Comparison of ENCODE assay signal across 14 cellular contexts in the genomic region with DNA sequence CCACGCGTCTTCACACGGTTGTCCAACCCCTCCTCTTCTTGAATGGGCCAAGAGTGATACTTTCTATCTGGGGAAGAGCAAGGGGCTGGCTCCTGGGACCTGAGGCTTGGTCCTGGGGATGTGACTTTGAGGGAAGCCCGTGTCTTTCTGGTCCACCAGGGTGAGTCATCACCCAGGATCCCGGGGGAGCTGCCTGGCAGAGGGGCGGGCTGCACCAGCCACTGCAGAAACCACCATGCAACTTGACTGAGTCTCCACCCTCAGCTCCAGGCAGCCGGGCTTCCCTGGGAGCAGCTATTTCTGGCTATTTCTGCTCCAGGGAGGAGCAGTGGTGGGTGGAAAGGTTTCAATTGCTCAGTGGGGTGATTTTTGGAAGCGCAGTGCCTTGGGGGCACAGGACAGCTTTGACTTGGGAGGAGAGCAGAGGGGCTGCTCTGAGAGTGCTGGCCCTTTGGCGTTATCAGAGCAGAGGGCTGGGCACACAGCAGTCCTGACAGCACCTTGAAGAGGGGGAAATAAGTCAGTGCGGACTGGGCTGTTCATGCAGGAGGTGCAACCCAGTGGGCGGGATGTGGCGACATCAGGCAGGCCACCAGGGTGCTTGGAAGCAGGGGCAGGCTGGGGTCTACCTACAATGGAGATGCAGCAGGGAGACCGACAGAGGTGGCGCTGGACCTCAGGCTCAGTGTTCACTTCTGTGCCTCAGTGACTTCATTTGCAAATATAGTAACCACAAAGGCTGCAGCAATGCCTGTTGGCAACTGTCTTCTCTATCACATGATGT. TPM values are rescaled to one million over a fixed set of nuclear protein-coding genes. Genes with fewer than 3 reads are reported as not detected.
DNase-seq lines count a peak whose midpoint lies in the region; ATAC-seq and TF ChIP-seq lines count a peak whose summit lies in the region.
"Had no signal": no experiment of that assay in that cellular context is flagged by ENCODE, and none has a peak within 500 bp of the region (broad histone marks: within the 10 kb centered on the region; RNA-seq: fewer than 3 reads in every experiment).

No MANE protein-coding gene starts in this region.

- H3K9ac ChIP-seq in OCI-LY3 (ENCODE audit: low read length): peak overlapping the region; percentile 1; the same call in 1 of the 2 replicates

- H3K4me3 ChIP-seq in OCI-LY3 (ENCODE audit: low read length) (no peak overlapping the region), dorsolateral prefrontal cortex (peak overlapping the region in 1 of 59 donors; percentile 1)
- H3K4me3 ChIP-seq: breast epithelium, tibial artery had no signal

- H2AFZ ChIP-seq in OCI-LY3 (ENCODE audit: low read depth, low read length): no peak overlapping the region

- no peaks in the 10 kb centered on the region for H3K27me3 Mint-ChIP-seq in activated naive CD8-positive, alpha-beta T cell
- H3K27me3 Mint-ChIP-seq in activated naive CD8-positive, alpha-beta T cell treated with anti-CD3 and anti-CD28 coated beads for 36 hours: no peaks in the 10 kb centered on the region

- TF ChIP-seq CTCF in OCI-LY3 (IDR thresholded peaks at IDR 0.05; ENCODE audit: low read depth, low read length): no peak
- no peak for TF ChIP-seq CTCF in dorsolateral prefrontal cortex (IDR thresholded peaks at IDR 0.05 in 54 of 56, conservative IDR thresholded peaks at IDR 0.05 in 2 of 56; ENCODE audit: low read depth in 1 of 56, partially characterized antibody in 56 of 56)

- H3K36me3 Mint-ChIP-seq in activated naive CD8-positive, alpha-beta T cell: peaks cover 8% of the 10 kb centered on the region
- H3K36me3 Mint-ChIP-seq in activated naive CD8-positive, alpha-beta T cell treated with anti-CD3 and anti-CD28 coated beads for 36 hours: peaks cover 18% of the 10 kb centered on the region

- H3K4me1 ChIP-seq in OCI-LY3 (ENCODE audit: low read length): peaks cover 83% of the 10 kb centered on the region
- H3K4me1 ChIP-seq: breast epithelium had no signal

- H3K36me3 ChIP-seq in OCI-LY3 (replicated peaks; ENCODE audit: low read depth, low read length): peaks cover 56% of the 10 kb centered on the region
- H3K36me3 ChIP-seq: breast epithelium, tibial artery had no signal

- no peak for ATAC-seq in GM21381 (IDR thresholded peaks at IDR 0.05; ENCODE audit: unreplicated experiment)

- intact Hi-C loops in dorsolateral prefrontal cortex (cut with DNase I): loop anchor here in 1 of 2 donors (5.0 kb wide), 1 partner anchor 39 kb away; no protein-coding TSS in a partner anchor

- H3K79me2 ChIP-seq in OCI-LY3 (ENCODE audit: low read length): peaks cover 99% of the 10 kb centered on the region

- no peak overlapping the region for H3K4me3 Mint-ChIP-seq in activated naive CD8-positive, alpha-beta T cell
- H3K4me3 Mint-ChIP-seq in activated naive CD8-positive, alpha-beta T cell treated with anti-CD3 and anti-CD28 coated beads for 36 hours: no peak overlapping the region

- H3K9me3 Mint-ChIP-seq in activated naive CD8-positive, alpha-beta T cell (ENCODE audit: low read depth): no peaks in the 10 kb centered on the region
- no peaks in the 10 kb centered on the region for H3K9me3 Mint-ChIP-seq in activated naive CD8-positive, alpha-beta T cell treated with anti-CD3 and anti-CD28 coated beads for 36 hours

- H3K27me3 ChIP-seq in OCI-LY3 (ENCODE audit: low read depth, low read length) (no peaks in the 10 kb centered on the region), dorsolateral prefrontal cortex (no peaks in the 10 kb centered on the region)

- peaks cover 50% of the 10 kb centered on the region for H4K20me1 ChIP-seq in OCI-LY3 (ENCODE audit: insufficient read depth, low read length)

- H3K9me3 ChIP-seq in OCI-LY3 (ENCODE audit: insufficient read depth, low read length): no peaks in the 10 kb centered on the region
- H3K9me3 ChIP-seq: breast epithelium, tibial artery had no signal

- peak overlapping the region; percentile 11 for H3K4me2 ChIP-seq in OCI-LY3 (ENCODE audit: low read length)

- H3K27ac ChIP-seq in OCI-LY3 (ENCODE audit: low read length) (peak overlapping the region; percentile 25), dorsolateral prefrontal cortex (peak overlapping the region; percentile 41 to 100 (median 98))
- H3K27ac ChIP-seq: breast epithelium, tibial artery had no signal

- peaks cover 55% of the 10 kb centered on the region for H3K4me1 Mint-ChIP-seq in activated naive CD8-positive, alpha-beta T cell (ENCODE audit: low read depth)
- peaks cover 56% of the 10 kb centered on the region for H3K4me1 Mint-ChIP-seq in activated naive CD8-positive, alpha-beta T cell treated with anti-CD3 and anti-CD28 coated beads for 36 hours

- DNase-seq in activated naive CD8-positive, alpha-beta T cell treated with anti-CD3 and anti-CD28 coated beads for 36 hours: no peak
- DNase-seq in dorsolateral prefrontal cortex (peak in 6 of 10 donors; percentile 52 to 85 (median 61)), OCI-M1 (lab: John Stamatoyannopoulos, UW) (no peak), NK-92 (lab: John Stamatoyannopoulos, UW; ENCODE audit: unreplicated experiment) (no peak)
- no peak for DNase-seq in stimulated activated naive CD4-positive, alpha-beta T cell (lab: John Stamatoyannopoulos, UW)
- DNase-seq: AML-193; islet precursor cell; stimulated activated CD4-positive, alpha-beta T cell treated with anti-CD3 and anti-CD28 coated beads, Interleukin-4, amount 100 ng/mL, for 1 hour; T-helper 2 cell; tibial artery had no signal

- H3K27ac Mint-ChIP-seq in activated naive CD8-positive, alpha-beta T cell: peak overlapping the region; percentile 28
- H3K27ac Mint-ChIP-seq in activated naive CD8-positive, alpha-beta T cell treated with anti-CD3 and anti-CD28 coated beads for 36 hours: no peak overlapping the region

RNA-seq across cellular contexts. Expression of a gene that starts 45.1 kb away (rescaled TPM):
- 10 to 100 TPM; 11.8 to 14.2 TPM for total RNA-seq in activated naive CD8-positive, alpha-beta T cell treated with anti-CD3 and anti-CD28 coated beads for 36 hours
- total RNA-seq in dorsolateral prefrontal cortex: 1 to 10 TPM in 119 of 120 experiments, under 1 TPM in 1; 0.95 to 5.1 (median 2.4) TPM

Comparison
In these comparisons a context has a peak if more than half of its experiments do, and no peak if none do; other contexts are left out.
1. DNase-seq: peak in dorsolateral prefrontal cortex (6 of 10); none in activated naive CD8-positive, alpha-beta T cell treated with anti-CD3 and anti-CD28 coated beads for 36 hours (single experiment), OCI-M1 (single experiment), NK-92 (single experiment) and stimulated activated naive CD4-positive, alpha-beta T cell (0 of 6).